ENCODE assay signal across 7 cellular contexts in the genomic region with DNA sequence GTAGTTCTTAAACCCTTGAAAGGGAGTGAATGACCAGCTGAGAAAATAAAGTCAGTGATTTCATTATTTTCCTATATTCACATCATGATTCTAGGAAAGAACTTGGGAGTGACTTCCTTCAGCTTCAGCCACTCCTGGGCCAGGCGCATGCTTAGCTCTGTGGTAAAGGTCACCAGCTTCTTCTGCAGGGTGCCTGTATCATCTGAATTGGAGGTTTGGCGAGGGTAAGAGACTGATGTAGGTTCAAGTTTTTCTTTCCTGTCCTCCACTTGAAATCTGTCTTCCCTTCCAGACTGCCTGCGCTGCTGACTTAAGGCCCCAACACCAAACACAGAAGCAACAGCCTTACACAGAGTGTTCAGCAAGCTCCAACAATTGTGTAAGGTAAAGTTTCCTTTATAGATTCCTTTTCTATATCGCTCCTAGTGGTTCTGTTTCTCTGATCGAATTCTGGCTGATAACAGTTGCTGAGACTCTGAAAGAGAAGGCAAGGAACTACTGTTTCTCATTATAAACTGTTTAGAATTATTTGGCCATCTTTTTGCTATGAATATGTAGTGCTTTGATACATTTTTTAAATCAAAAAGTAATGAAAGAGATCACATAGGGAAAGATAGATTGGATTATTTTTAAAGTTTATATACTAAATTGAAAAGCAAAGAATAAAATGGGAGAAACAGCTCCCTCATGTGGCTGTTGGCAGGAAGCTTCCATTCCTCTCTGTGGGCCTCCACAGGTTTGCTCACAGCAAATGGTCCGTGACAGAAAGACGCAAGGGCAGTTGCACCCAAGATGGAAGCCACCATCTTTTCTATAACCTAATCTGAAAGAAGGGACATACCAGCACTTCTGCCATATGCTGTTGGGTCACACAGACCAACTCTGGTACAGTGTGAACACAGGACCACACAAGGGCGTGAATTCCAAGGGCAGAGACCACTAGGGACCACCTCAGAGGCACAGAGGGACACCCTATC. TPM values are rescaled to one million over a fixed set of nuclear protein-coding genes. Genes with fewer than 3 reads are reported as not detected.
DNase-seq lines count a peak whose midpoint lies in the region; ATAC-seq and TF ChIP-seq lines count a peak whose summit lies in the region.

No MANE protein-coding gene starts in this region.

- no peaks in the 10 kb centered on the region for H3K4me1 Mint-ChIP-seq in naive B cell

- H3K9me3 ChIP-seq in SJCRH30 (replicated peaks) (no peaks in the 10 kb centered on the region), colonic mucosa (no peaks in the 10 kb centered on the region)

- H3K36me3 ChIP-seq in SJCRH30 (peaks cover 22% of the 10 kb centered on the region), colonic mucosa (peaks cover 6% of the 10 kb centered on the region)

- peaks cover 0 to 15% of the 10 kb centered on the region in 2 donors for H3K36me3 Mint-ChIP-seq in naive B cell

- ATAC-seq in GM21619 (IDR thresholded peaks at IDR 0.05; ENCODE audit: unreplicated experiment) (peak; percentile 89), naive B cell (ENCODE audit: low read depth in 2 of 2) (peak; percentile 48 to 52)

- no peaks in the 10 kb centered on the region for H3K27me3 Mint-ChIP-seq in naive B cell

- peak; percentile 53 for TF ChIP-seq CTCF in colonic mucosa (IDR thresholded peaks at IDR 0.05)

- no peaks in the 10 kb centered on the region for H3K9me3 Mint-ChIP-seq in naive B cell

- intact Hi-C loops in colonic mucosa (cut with DNase I) = no loop called here

- H3K4me3 Mint-ChIP-seq in naive B cell = no peak overlapping the region

- DNase-seq in ELR (ENCODE audit: low read depth) (peak; percentile 60), Kasumi-1 (lab: John Stamatoyannopoulos, UW) (peak; percentile 65 to 75), SJCRH30 (peak; percentile 65 to 86), colonic mucosa (peak; percentile 28), naive B cell (no peak), HPDE6-E6E7 (ENCODE audit: extremely low spot score) (no peak)

- peak overlapping the region in 1 of 6 donors; percentile 33 for H3K27ac Mint-ChIP-seq in naive B cell

- peaks cover 13% of the 10 kb centered on the region for H3K4me1 ChIP-seq in SJCRH30
- no peaks in the 10 kb centered on the region for H3K4me1 ChIP-seq in colonic mucosa

- H3K27me3 ChIP-seq in SJCRH30 (no peaks in the 10 kb centered on the region), colonic mucosa (no peaks in the 10 kb centered on the region)

- peak overlapping the region; percentile 21 for H3K4me3 ChIP-seq in SJCRH30
- no peak overlapping the region for H3K4me3 ChIP-seq in colonic mucosa

- no peak overlapping the region for H3K9ac ChIP-seq in colonic mucosa (ENCODE audit: low read depth in 2 of 2, low read length in 2 of 2)

- H3K27ac ChIP-seq in SJCRH30 (peak overlapping the region; percentile 64), colonic mucosa (no peak overlapping the region)

RNA-seq across cellular contexts. Expression of gene GATAD1, which starts 14.0 kb away (rescaled TPM):
- total RNA-seq in SJCRH30 (2014; rRNA removed; shearing (Covaris generic)) = 48.6 and 57.1 TPM in 2 replicates
- total RNA-seq in colonic mucosa = 10 to 100 TPM; 22.9 to 28.8 TPM
- 10 to 100 TPM; 13.7 to 21.6 (median 15.1) TPM for polyA plus RNA-seq in naive B cell (ENCODE audit: low read depth in 6 of 6)

RNA-seq across cellular contexts. Expression of gene ERVW-1, which starts 16.4 kb away (rescaled TPM):
- total RNA-seq in SJCRH30 (2014; rRNA removed; shearing (Covaris generic)) = 66.6 and 78.1 TPM in 2 replicates
- not detected for total RNA-seq in colonic mucosa
- polyA plus RNA-seq in naive B cell (ENCODE audit: low read depth in 6 of 6) = under 1 TPM in 2 of 6 donors, not detected in 4; 0.11 to 0.31 TPM

Comparison
In these comparisons a context has a peak if more than half of its experiments do, and no peak if none do; other contexts are left out.
1. DNase-seq: peak in ELR (single experiment), Kasumi-1 (2 of 2), SJCRH30 (2 of 2) and colonic mucosa (single experiment); none in naive B cell (single experiment) and HPDE6-E6E7 (single experiment).
2. RNA of gene ERVW-1, which starts 16.4 kb away (total RNA-seq): 66.6 to 78.1 TPM in SJCRH30; not detected in colonic mucosa; every median in the first group is over 10 times any median in the second.